1 cellular context compared by ENCODE assay signal in genomic region chr2:67954125-67954748, GRCh38.
TF ChIP-seq lines count a peak whose summit lies in the region.

No MANE protein-coding gene starts in this region.

TF ChIP-seq in HepG2, 621 proteins besides CTCF, POLR2A, EP300 and RAD21 (continued from another document and continues in another):
- no peak for TF ChIP-seq ATF5 (CRISPR knock-in tag; IDR thresholded peaks at IDR 0.05; ENCODE audit: low read depth)
- TF ChIP-seq, protein P1, sequence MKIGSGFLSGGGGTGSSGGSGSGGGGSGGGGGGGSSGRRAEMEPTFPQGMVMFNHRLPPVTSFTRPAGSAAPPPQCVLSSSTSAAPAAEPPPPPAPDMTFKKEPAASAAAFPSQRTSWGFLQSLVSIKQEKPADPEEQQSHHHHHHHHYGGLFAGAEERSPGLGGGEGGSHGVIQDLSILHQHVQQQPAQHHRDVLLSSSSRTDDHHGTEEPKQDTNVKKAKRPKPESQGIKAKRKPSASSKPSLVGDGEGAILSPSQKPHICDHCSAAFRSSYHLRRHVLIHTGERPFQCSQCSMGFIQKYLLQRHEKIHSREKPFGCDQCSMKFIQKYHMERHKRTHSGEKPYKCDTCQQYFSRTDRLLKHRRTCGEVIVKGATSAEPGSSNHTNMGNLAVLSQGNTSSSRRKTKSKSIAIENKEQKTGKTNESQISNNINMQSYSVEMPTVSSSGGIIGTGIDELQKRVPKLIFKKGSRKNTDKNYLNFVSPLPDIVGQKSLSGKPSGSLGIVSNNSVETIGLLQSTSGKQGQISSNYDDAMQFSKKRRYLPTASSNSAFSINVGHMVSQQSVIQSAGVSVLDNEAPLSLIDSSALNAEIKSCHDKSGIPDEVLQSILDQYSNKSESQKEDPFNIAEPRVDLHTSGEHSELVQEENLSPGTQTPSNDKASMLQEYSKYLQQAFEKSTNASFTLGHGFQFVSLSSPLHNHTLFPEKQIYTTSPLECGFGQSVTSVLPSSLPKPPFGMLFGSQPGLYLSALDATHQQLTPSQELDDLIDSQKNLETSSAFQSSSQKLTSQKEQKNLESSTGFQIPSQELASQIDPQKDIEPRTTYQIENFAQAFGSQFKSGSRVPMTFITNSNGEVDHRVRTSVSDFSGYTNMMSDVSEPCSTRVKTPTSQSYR (CRISPR knock-in tag; IDR thresholded peaks at IDR 0.05; ENCODE audit: borderline replicate concordance): peak; percentile 27; the same call in 1 of the 2 replicates
- no peak; the same call in 1 of the 2 replicates for TF ChIP-seq ZNF644 (CRISPR knock-in tag; IDR thresholded peaks at IDR 0.05; ENCODE audit: low read depth)
- no peak; the same call in 1 of the 2 replicates for TF ChIP-seq AHR (CRISPR knock-in tag; IDR thresholded peaks at IDR 0.05)
- TF ChIP-seq KLF13 (CRISPR knock-in tag; IDR thresholded peaks at IDR 0.05): no peak
- no peak for TF ChIP-seq ZNF468 (CRISPR knock-in tag; IDR thresholded peaks at IDR 0.05)
- TF ChIP-seq BATF2 (CRISPR knock-in tag; IDR thresholded peaks at IDR 0.05): no peak
- TF ChIP-seq ZNF546 (CRISPR knock-in tag; conservative IDR thresholded peaks at IDR 0.05): no peak
- TF ChIP-seq NFYB (CRISPR knock-in tag; IDR thresholded peaks at IDR 0.05): 0 out of 2 replicates have a peak, but pooled peaks have one; percentile 7
- peak; percentile 40 for TF ChIP-seq SOX13 (IDR thresholded peaks at IDR 0.05)
- peak in 1 of 2 experiments; percentile 83; a peak in 1 of 4 replicates for TF ChIP-seq SOX13 (CRISPR knock-in tag; conservative IDR thresholded peaks at IDR 0.05 in 1 of 2, IDR thresholded peaks at IDR 0.05 in 1 of 2)
- peak; percentile 64; the same call in 1 of the 2 replicates for TF ChIP-seq ZNF276 (CRISPR knock-in tag; IDR thresholded peaks at IDR 0.05; ENCODE audit: low read depth)
- peak; percentile 76 for TF ChIP-seq ZBTB7B (CRISPR knock-in tag; IDR thresholded peaks at IDR 0.05)
- TF ChIP-seq, protein P2, sequence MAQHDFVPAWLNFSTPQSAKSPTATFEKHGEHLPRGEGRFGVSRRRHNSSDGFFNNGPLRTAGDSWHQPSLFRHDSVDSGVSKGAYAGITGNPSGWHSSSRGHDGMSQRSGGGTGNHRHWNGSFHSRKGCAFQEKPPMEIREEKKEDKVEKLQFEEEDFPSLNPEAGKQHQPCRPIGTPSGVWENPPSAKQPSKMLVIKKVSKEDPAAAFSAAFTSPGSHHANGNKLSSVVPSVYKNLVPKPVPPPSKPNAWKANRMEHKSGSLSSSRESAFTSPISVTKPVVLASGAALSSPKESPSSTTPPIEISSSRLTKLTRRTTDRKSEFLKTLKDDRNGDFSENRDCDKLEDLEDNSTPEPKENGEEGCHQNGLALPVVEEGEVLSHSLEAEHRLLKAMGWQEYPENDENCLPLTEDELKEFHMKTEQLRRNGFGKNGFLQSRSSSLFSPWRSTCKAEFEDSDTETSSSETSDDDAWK (CRISPR knock-in tag; IDR thresholded peaks at IDR 0.05): no peak
- TF ChIP-seq KDM4B (CRISPR knock-in tag; IDR thresholded peaks at IDR 0.05): no peak
- TF ChIP-seq ZNF83 (CRISPR knock-in tag; IDR thresholded peaks at IDR 0.05; ENCODE audit: borderline replicate concordance): no peak
- TF ChIP-seq, protein P3, sequence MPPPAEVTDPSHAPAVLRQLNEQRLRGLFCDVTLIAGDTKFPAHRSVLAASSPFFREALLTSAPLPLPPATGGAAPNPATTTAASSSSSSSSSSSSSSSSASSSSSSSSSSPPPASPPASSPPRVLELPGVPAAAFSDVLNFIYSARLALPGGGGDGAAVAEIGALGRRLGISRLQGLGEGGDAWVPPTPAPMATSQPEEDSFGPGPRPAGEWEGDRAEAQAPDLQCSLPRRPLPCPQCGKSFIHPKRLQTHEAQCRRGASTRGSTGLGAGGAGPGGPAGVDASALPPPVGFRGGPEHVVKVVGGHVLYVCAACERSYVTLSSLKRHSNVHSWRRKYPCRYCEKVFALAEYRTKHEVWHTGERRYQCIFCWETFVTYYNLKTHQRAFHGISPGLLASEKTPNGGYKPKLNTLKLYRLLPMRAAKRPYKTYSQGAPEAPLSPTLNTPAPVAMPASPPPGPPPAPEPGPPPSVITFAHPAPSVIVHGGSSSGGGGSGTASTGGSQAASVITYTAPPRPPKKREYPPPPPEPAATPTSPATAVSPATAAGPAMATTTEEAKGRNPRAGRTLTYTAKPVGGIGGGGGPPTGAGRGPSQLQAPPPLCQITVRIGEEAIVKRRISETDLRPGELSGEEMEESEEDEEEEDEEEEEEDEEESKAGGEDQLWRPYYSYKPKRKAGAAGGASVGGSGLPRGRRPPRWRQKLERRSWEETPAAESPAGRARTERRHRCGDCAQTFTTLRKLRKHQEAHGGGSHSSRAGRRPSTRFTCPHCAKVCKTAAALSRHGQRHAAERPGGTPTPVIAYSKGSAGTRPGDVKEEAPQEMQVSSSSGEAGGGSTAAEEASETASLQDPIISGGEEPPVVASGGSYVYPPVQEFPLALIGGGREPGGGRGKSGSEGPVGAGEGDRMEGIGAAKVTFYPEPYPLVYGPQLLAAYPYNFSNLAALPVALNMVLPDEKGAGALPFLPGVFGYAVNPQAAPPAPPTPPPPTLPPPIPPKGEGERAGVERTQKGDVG (CRISPR knock-in tag; IDR thresholded peaks at IDR 0.05; ENCODE audit: borderline replicate concordance): no peak
- TF ChIP-seq, protein P4, sequence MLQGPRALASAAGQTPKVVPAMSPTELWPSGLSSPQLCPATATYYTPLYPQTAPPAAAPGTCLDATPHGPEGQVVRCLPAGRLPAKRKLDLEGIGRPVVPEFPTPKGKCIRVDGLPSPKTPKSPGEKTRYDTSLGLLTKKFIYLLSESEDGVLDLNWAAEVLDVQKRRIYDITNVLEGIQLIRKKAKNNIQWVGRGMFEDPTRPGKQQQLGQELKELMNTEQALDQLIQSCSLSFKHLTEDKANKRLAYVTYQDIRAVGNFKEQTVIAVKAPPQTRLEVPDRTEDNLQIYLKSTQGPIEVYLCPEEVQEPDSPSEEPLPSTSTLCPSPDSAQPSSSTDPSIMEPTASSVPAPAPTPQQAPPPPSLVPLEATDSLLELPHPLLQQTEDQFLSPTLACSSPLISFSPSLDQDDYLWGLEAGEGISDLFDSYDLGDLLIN (CRISPR knock-in tag; IDR thresholded peaks at IDR 0.05; ENCODE audit: borderline replicate concordance): no peak
- no peak for TF ChIP-seq GLI4 (CRISPR knock-in tag; IDR thresholded peaks at IDR 0.05; ENCODE audit: borderline replicate concordance)
- TF ChIP-seq ZNF263 (CRISPR knock-in tag; IDR thresholded peaks at IDR 0.05): peak; percentile 33; the same call in 1 of the 2 replicates
- no peak for TF ChIP-seq RBFOX2 (IDR thresholded peaks at IDR 0.05; ENCODE audit: low read depth, low read length)
- no peak; the same call in 1 of the 2 replicates for TF ChIP-seq SAFB2 (CRISPR knock-in tag; IDR thresholded peaks at IDR 0.05; ENCODE audit: borderline replicate concordance, low read depth)
- TF ChIP-seq, protein P5, sequence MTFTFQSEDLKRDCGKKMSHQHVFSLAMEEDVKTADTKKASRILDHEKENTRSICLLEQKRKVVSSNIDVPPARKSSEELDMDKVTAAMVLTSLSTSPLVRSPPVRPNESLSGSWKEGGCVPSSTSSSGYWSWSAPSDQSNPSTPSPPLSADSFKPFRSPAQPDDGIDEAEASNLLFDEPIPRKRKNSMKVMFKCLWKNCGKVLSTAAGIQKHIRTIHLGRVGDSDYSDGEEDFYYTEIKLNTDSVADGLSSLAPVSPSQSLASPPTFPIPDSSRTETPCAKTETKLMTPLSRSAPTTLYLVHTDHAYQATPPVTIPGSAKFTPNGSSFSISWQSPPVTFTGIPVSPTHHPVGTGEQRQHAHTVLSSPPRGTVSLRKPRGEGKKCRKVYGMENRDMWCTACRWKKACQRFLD (CRISPR knock-in tag; IDR thresholded peaks at IDR 0.05; ENCODE audit: borderline replicate concordance): no peak
- TF ChIP-seq ARHGAP35 (CRISPR knock-in tag; IDR thresholded peaks at IDR 0.05; ENCODE audit: borderline replicate concordance): no peak
- no peak for TF ChIP-seq ZNF34 (CRISPR knock-in tag; IDR thresholded peaks at IDR 0.05; ENCODE audit: borderline replicate concordance)
- TF ChIP-seq ZNF432 (CRISPR knock-in tag; IDR thresholded peaks at IDR 0.05; ENCODE audit: borderline replicate concordance): no peak
- TF ChIP-seq, protein P6, sequence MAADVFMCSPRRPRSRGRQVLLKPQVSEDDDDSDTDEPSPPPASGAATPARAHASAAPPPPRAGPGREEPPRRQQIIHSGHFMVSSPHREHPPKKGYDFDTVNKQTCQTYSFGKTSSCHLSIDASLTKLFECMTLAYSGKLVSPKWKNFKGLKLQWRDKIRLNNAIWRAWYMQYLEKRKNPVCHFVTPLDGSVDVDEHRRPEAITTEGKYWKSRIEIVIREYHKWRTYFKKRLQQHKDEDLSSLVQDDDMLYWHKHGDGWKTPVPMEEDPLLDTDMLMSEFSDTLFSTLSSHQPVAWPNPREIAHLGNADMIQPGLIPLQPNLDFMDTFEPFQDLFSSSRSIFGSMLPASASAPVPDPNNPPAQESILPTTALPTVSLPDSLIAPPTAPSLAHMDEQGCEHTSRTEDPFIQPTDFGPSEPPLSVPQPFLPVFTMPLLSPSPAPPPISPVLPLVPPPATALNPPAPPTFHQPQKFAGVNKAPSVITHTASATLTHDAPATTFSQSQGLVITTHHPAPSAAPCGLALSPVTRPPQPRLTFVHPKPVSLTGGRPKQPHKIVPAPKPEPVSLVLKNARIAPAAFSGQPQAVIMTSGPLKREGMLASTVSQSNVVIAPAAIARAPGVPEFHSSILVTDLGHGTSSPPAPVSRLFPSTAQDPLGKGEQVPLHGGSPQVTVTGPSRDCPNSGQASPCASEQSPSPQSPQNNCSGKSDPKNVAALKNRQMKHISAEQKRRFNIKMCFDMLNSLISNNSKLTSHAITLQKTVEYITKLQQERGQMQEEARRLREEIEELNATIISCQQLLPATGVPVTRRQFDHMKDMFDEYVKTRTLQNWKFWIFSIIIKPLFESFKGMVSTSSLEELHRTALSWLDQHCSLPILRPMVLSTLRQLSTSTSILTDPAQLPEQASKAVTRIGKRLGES (CRISPR knock-in tag; IDR thresholded peaks at IDR 0.05; ENCODE audit: borderline replicate concordance): no peak
- no peak; the same call in 1 of the 2 replicates for TF ChIP-seq RBAK (CRISPR knock-in tag; IDR thresholded peaks at IDR 0.05)
- TF ChIP-seq NKX3-1 (CRISPR knock-in tag; IDR thresholded peaks at IDR 0.05): no peak
- 0 out of 2 replicates have a peak, but pooled peaks have one; percentile 38 for TF ChIP-seq ZBED4 (CRISPR knock-in tag; IDR thresholded peaks at IDR 0.05; ENCODE audit: borderline replicate concordance)
- no peak for TF ChIP-seq HMGA1 (CRISPR knock-in tag; conservative IDR thresholded peaks at IDR 0.05)
- no peak for TF ChIP-seq CCAR2 (optimal IDR thresholded peaks at IDR 0.05; ENCODE audit: low read depth, low read length)
- TF ChIP-seq GABPB1 (CRISPR knock-in tag; IDR thresholded peaks at IDR 0.05): no peak
- TF ChIP-seq ZSCAN20 (CRISPR knock-in tag; IDR thresholded peaks at IDR 0.05; ENCODE audit: borderline replicate concordance): no peak
- TF ChIP-seq, protein P7, sequence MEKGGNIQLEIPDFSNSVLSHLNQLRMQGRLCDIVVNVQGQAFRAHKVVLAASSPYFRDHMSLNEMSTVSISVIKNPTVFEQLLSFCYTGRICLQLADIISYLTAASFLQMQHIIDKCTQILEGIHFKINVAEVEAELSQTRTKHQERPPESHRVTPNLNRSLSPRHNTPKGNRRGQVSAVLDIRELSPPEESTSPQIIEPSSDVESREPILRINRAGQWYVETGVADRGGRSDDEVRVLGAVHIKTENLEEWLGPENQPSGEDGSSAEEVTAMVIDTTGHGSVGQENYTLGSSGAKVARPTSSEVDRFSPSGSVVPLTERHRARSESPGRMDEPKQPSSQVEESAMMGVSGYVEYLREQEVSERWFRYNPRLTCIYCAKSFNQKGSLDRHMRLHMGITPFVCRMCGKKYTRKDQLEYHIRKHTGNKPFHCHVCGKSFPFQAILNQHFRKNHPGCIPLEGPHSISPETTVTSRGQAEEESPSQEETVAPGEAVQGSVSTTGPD (CRISPR knock-in tag; IDR thresholded peaks at IDR 0.05): no peak
